Comparison of ENCODE assay signal across 9 cellular contexts in genomic region chr1:240122639-240123604, GRCh38. TPM values are rescaled to one million over a fixed set of nuclear protein-coding genes. Genes with fewer than 3 reads are reported as not detected.
DNase-seq lines count a peak whose midpoint lies in the region; ATAC-seq and TF ChIP-seq lines count a peak whose summit lies in the region.
"Had no signal": no experiment of that assay in that cellular context is flagged by ENCODE, and none has a peak within 500 bp of the region (broad histone marks: within the 10 kb centered on the region; RNA-seq: fewer than 3 reads in every experiment).

No MANE protein-coding gene starts in this region.

- H3K4me1 ChIP-seq in adipocyte (ENCODE audit: control insufficient read depth, insufficient read depth, low read length): no peaks in the 10 kb centered on the region
- no peaks in the 10 kb centered on the region for H3K4me1 ChIP-seq in prostate gland (replicated peaks)

- no peak for TF ChIP-seq CTCF in prostate gland (IDR thresholded peaks at IDR 0.05)

- WGBS in prostate gland: 37% methylated on average over 20 of the region's 20 CpGs

- no peak for TF ChIP-seq POLR2A in prostate gland (IDR thresholded peaks at IDR 0.05)

- H3K9ac ChIP-seq in adipocyte (ENCODE audit: low read length): peak overlapping the region; percentile 62

- peak overlapping the region; percentile 48 for H3K4me3 ChIP-seq in adipocyte (ENCODE audit: low read length)
- H3K4me3 ChIP-seq in prostate gland: no peak overlapping the region
- H3K4me3 ChIP-seq: skin epidermis had no signal

- H3K27ac ChIP-seq in prostate gland: no peak overlapping the region
- H3K27ac ChIP-seq: skin epidermis had no signal

- DNase-seq in NCI-H1417 (lab: John Stamatoyannopoulos, UW) (peak; percentile 75 to 99 (median 93)), adipocyte (ENCODE audit: low read depth) (no peak), kidney glomerular epithelial cell (lab: John Stamatoyannopoulos, UW) (peak; percentile 50), stromal cell of bone marrow (ENCODE audit: low read depth) (peak; percentile 46), foreskin melanocyte (no peak), prostate gland (ENCODE audit: low spot score) (no peak)

- intact Hi-C loops in prostate gland (cut with DNase I): no loop called here

- ATAC-seq in GM21529 (IDR thresholded peaks at IDR 0.05; ENCODE audit: unreplicated experiment): no peak
- ATAC-seq: SK-N-SH treated with all-trans-retinoic acid at 6 μM for 48 hours had no signal

- no peaks in the 10 kb centered on the region for H3K36me3 ChIP-seq in adipocyte (ENCODE audit: control insufficient read depth, insufficient read depth, low read length, severe bottlenecking)
- no peaks in the 10 kb centered on the region for H3K36me3 ChIP-seq in prostate gland

- H3K27me3 ChIP-seq in adipocyte (replicated peaks; ENCODE audit: control insufficient read depth, insufficient read depth, low read length) (no peaks in the 10 kb centered on the region), prostate gland (replicated peaks; ENCODE audit: insufficient read depth) (no peaks in the 10 kb centered on the region)

- H3K9me3 ChIP-seq in adipocyte (ENCODE audit: control insufficient read depth, low read length): no peaks in the 10 kb centered on the region
- H3K9me3 ChIP-seq in prostate gland: no peaks in the 10 kb centered on the region

RNA-seq across cellular contexts. Expression of gene FMN2, which starts 31.2 kb away (rescaled TPM):
- 1 to 10 TPM in 1 of 2 donors, under 1 TPM in 1; 0.27 to 4.8 TPM for total RNA-seq in prostate gland

Comparison
In these comparisons a context has a peak if more than half of its experiments do, and no peak if none do; other contexts are left out.
1. DNase-seq: peak in NCI-H1417 (3 of 3), kidney glomerular epithelial cell (single experiment) and stromal cell of bone marrow (single experiment); none in adipocyte (single experiment), foreskin melanocyte (single experiment) and prostate gland (single experiment).